23 cellular contexts compared by ENCODE assay signal in the genomic region with DNA sequence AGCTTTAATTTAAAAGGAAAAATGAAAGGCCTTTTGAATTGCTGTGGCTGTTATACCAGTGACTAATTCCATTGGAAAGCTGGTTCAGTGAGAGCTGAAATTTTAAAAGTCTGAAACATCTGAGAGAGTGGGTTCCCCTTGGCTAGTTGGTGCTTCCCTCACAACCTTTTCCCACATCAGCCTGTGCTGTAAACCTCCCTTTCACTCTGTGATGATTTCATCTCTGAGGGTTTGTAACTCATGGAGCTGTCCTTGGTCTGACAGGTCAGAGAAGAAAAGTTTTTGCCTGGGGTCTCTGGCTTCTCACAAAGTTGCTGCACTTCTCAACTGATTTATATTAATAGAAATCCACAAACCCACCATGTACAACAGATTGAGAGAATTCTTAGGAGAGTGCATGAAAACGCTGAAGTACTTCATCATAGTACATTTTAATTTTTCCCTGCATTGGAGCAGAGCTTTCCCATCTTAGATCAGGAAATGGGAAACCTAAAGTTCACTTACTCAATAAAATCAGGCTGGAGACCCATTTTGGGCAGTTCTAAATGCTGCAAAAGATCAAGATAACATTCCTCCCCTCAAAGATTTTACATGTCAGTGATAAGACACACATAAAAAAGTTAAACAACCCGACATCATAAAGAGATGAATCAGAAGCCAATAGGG.
DNase-seq lines count a peak whose midpoint lies in the region; ATAC-seq, FAIRE-seq and TF ChIP-seq lines count a peak whose summit lies in the region.
"Had no signal": no experiment of that assay in that cellular context is flagged by ENCODE, and none has a peak within 500 bp of the region (broad histone marks: within the 10 kb centered on the region; RNA-seq: fewer than 3 reads in every experiment).

No MANE protein-coding gene starts in this region.

- no peak overlapping the region for H3K27ac Mint-ChIP-seq in type B pancreatic cell
- H3K27ac Mint-ChIP-seq: activated naive CD8-positive, alpha-beta T cell; CD4-positive, alpha-beta memory T cell; stimulated activated naive CD8-positive, alpha-beta T cell treated with anti-CD3 and anti-CD28 coated beads, Interleukin-15, Interleukin-2, amounts not matched to agents 100 ng/mL and 50 ng/mL, for 24 hours had no signal

- intact Hi-C loops in HepG2 (cut with micrococcal nuclease; ENCODE audit: unreplicated experiment) = no loop called here
- intact Hi-C loops in right lobe of liver (cut with DNase I) = no loop called here

- no peak for TF ChIP-seq CTCF in HepG2 (CRISPR knock-in tag; IDR thresholded peaks at IDR 0.05)
- TF ChIP-seq CTCF in right lobe of liver (IDR thresholded peaks at IDR 0.05) = no peak
- TF ChIP-seq CTCF in SK-N-SH (IDR thresholded peaks at IDR 0.05) = no peak
- TF ChIP-seq CTCF in fibroblast of the aortic adventitia (IDR thresholded peaks at IDR 0.05; ENCODE audit: insufficient read depth, low read length) = no peak
- TF ChIP-seq CTCF in type B pancreatic cell (conservative IDR thresholded peaks at IDR 0.05) = no peak

- ATAC-seq in HepG2 (no peak), right lobe of liver (no peak), GM18909 (IDR thresholded peaks at IDR 0.05; ENCODE audit: poor library complexity, unreplicated experiment) (no peak)
- ATAC-seq: activated T-cell treated with anti-CD3 and anti-CD28 coated beads, Interleukin-2, amount 50 U/mL, for 4 hours; PC-3 had no signal

- no peak overlapping the region for H3K4me3 Mint-ChIP-seq in type B pancreatic cell
- H3K4me3 Mint-ChIP-seq: activated naive CD8-positive, alpha-beta T cell; activated T-cell treated with anti-CD3 and anti-CD28 coated beads, Interleukin-2, amount 50 U/mL, for 4 hours; CD4-positive, alpha-beta memory T cell; stimulated activated naive CD8-positive, alpha-beta T cell treated with anti-CD3 and anti-CD28 coated beads, Interleukin-15, Interleukin-2, amounts not matched to agents 100 ng/mL and 50 ng/mL, for 24 hours had no signal

- CTCF ChIA-PET in HepG2 (lab: Yijun Ruan, JAX; ENCODE audit: low intra/inter-chr PET ratio, low total read pairs) = no interaction called here
- CTCF ChIA-PET in SK-N-SH (lab: Yijun Ruan, JAX) = no interaction called here

- 2% methylated on average over 2 of the region's 2 CpGs for WGBS in HepG2 (ENCODE audit: low lambda C conversion rate)
- 65% methylated on average over 2 of the region's 2 CpGs for WGBS in right lobe of liver (ENCODE audit: insufficient coverage, low coverage, low lambda C conversion rate, missing lambda C conversion rate)
- 63% methylated on average over 2 of the region's 2 CpGs for WGBS in SK-N-SH (ENCODE audit: low lambda C conversion rate)

- H3K36me3 Mint-ChIP-seq in type B pancreatic cell = no peaks in the 10 kb centered on the region
- H3K36me3 Mint-ChIP-seq: activated naive CD8-positive, alpha-beta T cell; CD4-positive, alpha-beta memory T cell had no signal

- DNase-seq in HepG2 (ENCODE audit: low spot score) (no peak), right lobe of liver (no peak), SK-N-SH (no peak), fibroblast of the aortic adventitia (ENCODE audit: low read depth) (peak; percentile 30), DMS79 (lab: John Stamatoyannopoulos, UW) (no peak), mucosa of gallbladder (ENCODE audit: low spot score) (no peak), type B pancreatic cell (ENCODE audit: extremely low spot score, unreplicated experiment) (no peak)
- DNase-seq: activated CD4-positive, alpha-beta T cell treated with anti-CD3 and anti-CD28 coated beads, Interleukin-2, amount 50 U/mL, for 4 hours; activated T-cell treated with anti-CD3 and anti-CD28 coated beads, Interleukin-2, amount 50 U/mL, for 4 hours; CD4-positive, alpha-beta memory T cell; DMS79 treated with DMSO at 0.1 percent for 48 hours; dorsolateral prefrontal cortex; head of caudate nucleus; Karpas-422; kidney; PC-3 had no signal

- TF ChIP-seq RAD21 in HepG2 (CRISPR knock-in tag; IDR thresholded peaks at IDR 0.05) (no peak), SK-N-SH (IDR thresholded peaks at IDR 0.05; ENCODE audit: low read length) (no peak)

- TF ChIP-seq POLR2A in HepG2 (IDR thresholded peaks at IDR 0.05; ENCODE audit: insufficient read depth in 1 of 2, low read depth in 2 of 2, low read length in 2 of 2) (no peak), right lobe of liver (IDR thresholded peaks at IDR 0.05) (no peak)

- no peak for TF ChIP-seq EP300 in HepG2 (IDR thresholded peaks at IDR 0.05; ENCODE audit: low read depth in 2 of 2, low read length in 2 of 2)
- TF ChIP-seq EP300 in HepG2 (CRISPR knock-in tag; IDR thresholded peaks at IDR 0.05; ENCODE audit: borderline replicate concordance) = no peak
- TF ChIP-seq EP300 in SK-N-SH (IDR thresholded peaks at IDR 0.05; ENCODE audit: borderline replicate concordance in 1 of 2, low read depth in 1 of 2, low read length in 1 of 2) = no peak

- H3K9me3 ChIP-seq in HepG2 (ENCODE audit: low read length) = no peaks in the 10 kb centered on the region
- H3K9me3 ChIP-seq in right lobe of liver = no peaks in the 10 kb centered on the region
- H3K9me3 ChIP-seq in SK-N-SH = no peaks in the 10 kb centered on the region
- H3K9me3 ChIP-seq: neutrophil, right atrium auricular region had no signal

- no peaks in the 10 kb centered on the region for H3K4me1 Mint-ChIP-seq in type B pancreatic cell (ENCODE audit: unreplicated experiment)

- H3K4me3 ChIP-seq in HepG2 (replicated peaks in 1 of 3; ENCODE audit: insufficient read depth in 1 of 3, low read depth in 2 of 3, low read length in 3 of 3) (no peak overlapping the region), right lobe of liver (no peak overlapping the region), SK-N-SH (ENCODE audit: low read depth in 2 of 2, low read length in 1 of 2) (no peak overlapping the region), fibroblast of the aortic adventitia (ENCODE audit: low read depth, low read length) (no peak overlapping the region)
- H3K4me3 ChIP-seq: dorsolateral prefrontal cortex, right atrium auricular region had no signal

- BruUV-seq in HepG2 (replicated peaks; lab: Mats Ljungman, UMichigan) = no TSS peak

- H3F3A ChIP-seq in SK-N-SH (replicated peaks; ENCODE audit: insufficient read depth) = peaks cover 7% of the 10 kb centered on the region

- H3K36me3 ChIP-seq in HepG2 (replicated peaks in 1 of 2; ENCODE audit: control insufficient read depth in 1 of 2, insufficient read depth in 2 of 2, low read length in 2 of 2) (no peaks in the 10 kb centered on the region), right lobe of liver (no peaks in the 10 kb centered on the region), SK-N-SH (replicated peaks in 1 of 2; ENCODE audit: control insufficient read depth in 1 of 2, insufficient read depth in 2 of 2, low read length in 1 of 2) (no peaks in the 10 kb centered on the region)
- H3K36me3 ChIP-seq: neutrophil, right atrium auricular region had no signal

- no peaks in the 10 kb centered on the region for H4K20me1 ChIP-seq in HepG2 (ENCODE audit: insufficient read depth, low read length)
- H4K20me1 ChIP-seq in SK-N-SH (ENCODE audit: insufficient read depth) = no peaks in the 10 kb centered on the region

- H3K27me3 ChIP-seq in HepG2 (ENCODE audit: control insufficient read depth in 1 of 2, insufficient read depth in 2 of 2, low read length in 2 of 2) = 0 out of 5 replicates have a peak, but pooled peaks cover 0 to 4% of the 10 kb centered on the region in 2 experiments
- no peaks in the 10 kb centered on the region for H3K27me3 ChIP-seq in right lobe of liver
- H3K27me3 ChIP-seq in SK-N-SH (ENCODE audit: insufficient read depth) = no peaks in the 10 kb centered on the region
- H3K27me3 ChIP-seq: dorsolateral prefrontal cortex, right atrium auricular region had no signal

- in situ Hi-C loops in HepG2 (cut with HindIII; ENCODE audit: extremely low pct_ligation_motif_present, low pct_unique_long_range_greater_than_20kb) = no loop called here

- 0 out of 2 replicates have a peak, but pooled peaks cover 4% of the 10 kb centered on the region for H3K4me1 ChIP-seq in HepG2 (ENCODE audit: insufficient read depth, low read length)
- no peaks in the 10 kb centered on the region for H3K4me1 ChIP-seq in right lobe of liver
- no peaks in the 10 kb centered on the region; a peak in 1 of 4 replicates for H3K4me1 ChIP-seq in SK-N-SH (ENCODE audit: control insufficient read depth in 1 of 2, insufficient read depth in 2 of 2, low read depth in 1 of 2, low read length in 1 of 2)
- H3K4me1 ChIP-seq: right atrium auricular region had no signal

- no peaks in the 10 kb centered on the region for H3K9me2 ChIP-seq in SK-N-SH

- H3K9me3 Mint-ChIP-seq in type B pancreatic cell = no peaks in the 10 kb centered on the region
- H3K9me3 Mint-ChIP-seq: activated T-cell treated with anti-CD3 and anti-CD28 coated beads, Interleukin-2, amount 50 U/mL, for 4 hours; CD4-positive, alpha-beta memory T cell; stimulated activated naive CD8-positive, alpha-beta T cell treated with anti-CD3 and anti-CD28 coated beads, Interleukin-15, Interleukin-2, amounts not matched to agents 100 ng/mL and 50 ng/mL, for 24 hours had no signal

- POLR2A ChIA-PET in HepG2 (lab: Yijun Ruan, JAX) = no interaction called here
- POLR2A ChIA-PET in SK-N-SH (lab: Yijun Ruan, JAX) = no interaction called here

- H3K79me2 ChIP-seq in HepG2 (ENCODE audit: insufficient read depth, low read length) (no peaks in the 10 kb centered on the region), SK-N-SH (ENCODE audit: insufficient read depth) (no peaks in the 10 kb centered on the region)

- H2AFZ ChIP-seq in HepG2 (ENCODE audit: low read length) (no peak overlapping the region), SK-N-SH (ENCODE audit: low read depth) (no peak overlapping the region)

- H3K9ac ChIP-seq in HepG2 (ENCODE audit: insufficient read depth, low read depth, low read length) (no peak overlapping the region), SK-N-SH (no peak overlapping the region)

- H3K27me3 Mint-ChIP-seq in type B pancreatic cell = peaks cover 3% of the 10 kb centered on the region
- H3K27me3 Mint-ChIP-seq: activated naive CD8-positive, alpha-beta T cell had no signal

- H3K27ac ChIP-seq in HepG2 (ENCODE audit: extremely low read length, insufficient read depth, low read length) (no peak overlapping the region), right lobe of liver (no peak overlapping the region), SK-N-SH (ENCODE audit: low read depth in 2 of 2, low read length in 1 of 2) (no peak overlapping the region)
- H3K27ac ChIP-seq: dorsolateral prefrontal cortex, neutrophil, right atrium auricular region, VCaP had no signal

- FAIRE-seq in HepG2 (lab: Jason Lieb, UNC) = no peak
- FAIRE-seq: bronchial epithelial cell, kidney had no signal

- H3K4me2 ChIP-seq in HepG2 (ENCODE audit: low read depth, low read length) = no peak overlapping the region
- no peak overlapping the region for H3K4me2 ChIP-seq in SK-N-SH
